Comparison of ENCODE assay signal across 26 cellular contexts in genomic region chr10:58330397-58330796, GRCh38.
"Had no signal": no experiment of that assay in that cellular context is flagged by ENCODE, and none has a peak within 500 bp of the region (broad histone marks: within the 10 kb centered on the region; RNA-seq: fewer than 3 reads in every experiment).

No MANE protein-coding gene starts in this region.

- ATAC-seq: left colon; left lung; natural killer cell; pancreas; right cardiac atrium; sciatic nerve; stimulated activated effector memory CD8-positive, alpha-beta T cell treated with anti-CD3 and anti-CD28 coated beads, Interleukin-12 subunit alpha, Interleukin-12 subunit beta, amount 100 ng/mL, for 72 hours; upper lobe of right lung had no signal

- H3K36me3 ChIP-seq: left lung, neural progenitor cell, pancreas, prostate gland, suprapubic skin, thoracic aorta, tibial artery, upper lobe of right lung had no signal

- DNase-seq: hypothalamus; immature natural killer cell; kidney; left colon; left lung; mesendoderm; naive B cell; natural killer cell; nephron progenitor cell; pancreas; posterior cingulate gyrus; retina; right cardiac atrium; stimulated activated CD4-positive, alpha-beta T cell treated with anti-CD3 and anti-CD28 coated beads, Interleukin-4, amount 100 ng/mL, for 24 hours; stimulated activated naive CD4-positive, alpha-beta T cell; tibial artery; trophoblast cell; upper lobe of right lung had no signal

- H3K27me3 ChIP-seq: left lung, neural progenitor cell, pancreas, suprapubic skin, tibial artery, upper lobe of right lung had no signal

- H3K9me3 ChIP-seq: left lung, pancreas, prostate gland, suprapubic skin, thoracic aorta, tibial artery, upper lobe of right lung had no signal

- H3K4me1 ChIP-seq: neural progenitor cell, pancreas, prostate gland, upper lobe of right lung had no signal

- H3K27ac ChIP-seq: neural progenitor cell, pancreas, prostate gland, suprapubic skin, thoracic aorta, tibial artery, upper lobe of right lung had no signal

- H3K4me3 ChIP-seq: left lung, lung, neural progenitor cell, pancreas, prostate gland, skin epidermis, suprapubic skin, thoracic aorta, tibial artery, upper lobe of right lung had no signal
